In genomic region chr16:15672514-15673167, GRCh38 we compare ENCODE assay signal across 8 cellular contexts. TPM values are rescaled to one million over a fixed set of nuclear protein-coding genes. Genes with fewer than 3 reads are reported as not detected.
DNase-seq lines count a peak whose midpoint lies in the region; ATAC-seq and TF ChIP-seq lines count a peak whose summit lies in the region.

No MANE protein-coding gene starts in this region.

- H3K9me3 ChIP-seq in heart right ventricle (no peaks in the 10 kb centered on the region), prostate gland (no peaks in the 10 kb centered on the region), upper lobe of left lung (no peaks in the 10 kb centered on the region)

- H3K27ac ChIP-seq in heart right ventricle (peak overlapping the region; percentile 75 to 97 (median 90)), prostate gland (peak overlapping the region; percentile 86 to 91), upper lobe of left lung (peak overlapping the region; percentile 85 to 93 (median 86))

- peak in 1 of 4 donors; percentile 88 for TF ChIP-seq EP300 in upper lobe of left lung (IDR thresholded peaks at IDR 0.05)

- peaks cover 11 to 34% (median 25%) of the 10 kb centered on the region in 9 donors for H3K4me1 ChIP-seq in heart right ventricle
- H3K4me1 ChIP-seq in prostate gland (replicated peaks): peaks cover 5% of the 10 kb centered on the region
- peaks cover 16 to 33% (median 26%) of the 10 kb centered on the region in 4 donors for H3K4me1 ChIP-seq in upper lobe of left lung

- ATAC-seq in activated naive CD8-positive, alpha-beta T cell treated with anti-CD3 and anti-CD28 coated beads, Interleukin-2, amount 10 ng/mL, durations not matched to agents 7 days and 5 days (ENCODE audit: low read depth): peak; percentile 97
- ATAC-seq in heart right ventricle (peak; percentile 96 to 98 (median 97)), upper lobe of left lung (ENCODE audit: low FRiP score in 2 of 2) (peak; percentile 93 to 98), GM19455 (IDR thresholded peaks at IDR 0.05; ENCODE audit: unreplicated experiment) (no peak)

- peaks cover 43% of the 10 kb centered on the region for H3K4me1 Mint-ChIP-seq in activated naive CD8-positive, alpha-beta T cell treated with anti-CD3 and anti-CD28 coated beads, Interleukin-2, amount 10 ng/mL, durations not matched to agents 7 days and 5 days

- H3K4me3 Mint-ChIP-seq in activated naive CD8-positive, alpha-beta T cell treated with anti-CD3 and anti-CD28 coated beads, Interleukin-2, amount 10 ng/mL, durations not matched to agents 7 days and 5 days: peak overlapping the region; percentile 80

- TF ChIP-seq CTCF in heart right ventricle (IDR thresholded peaks at IDR 0.05): peak in 1 of 9 donors; percentile 7
- TF ChIP-seq CTCF in prostate gland (IDR thresholded peaks at IDR 0.05): no peak
- TF ChIP-seq CTCF in upper lobe of left lung (IDR thresholded peaks at IDR 0.05): no peak

- H3K27ac Mint-ChIP-seq in activated naive CD8-positive, alpha-beta T cell treated with anti-CD3 and anti-CD28 coated beads, Interleukin-2, amount 10 ng/mL, durations not matched to agents 7 days and 5 days: peak overlapping the region; percentile 98

- in situ Hi-C loops in SK-MEL-5 (cut with HindIII; ENCODE audit: low pct_unique_long_range_greater_than_20kb, low sequenced_read_pairs): no loop called here

- no peaks in the 10 kb centered on the region for H3K27me3 ChIP-seq in heart right ventricle
- no peaks in the 10 kb centered on the region for H3K27me3 ChIP-seq in prostate gland (replicated peaks; ENCODE audit: insufficient read depth)
- no peaks in the 10 kb centered on the region for H3K27me3 ChIP-seq in upper lobe of left lung

- no peaks in the 10 kb centered on the region for H3K27me3 Mint-ChIP-seq in activated naive CD8-positive, alpha-beta T cell treated with anti-CD3 and anti-CD28 coated beads, Interleukin-2, amount 10 ng/mL, durations not matched to agents 7 days and 5 days

- H3K4me3 ChIP-seq in heart right ventricle: peak overlapping the region in 8 of 10 donors; percentile 4 to 39 (median 26)
- no peak overlapping the region for H3K4me3 ChIP-seq in prostate gland
- H3K4me3 ChIP-seq in upper lobe of left lung: peak overlapping the region in 2 of 4 donors; percentile 15 to 31

- 32 to 38% methylated on average over 20 of the region's 20 CpGs for WGBS in heart right ventricle, 2 donors
- WGBS in prostate gland: 1% methylated on average over 20 of the region's 20 CpGs
- WGBS in upper lobe of left lung, 2 donors: 14 to 17% methylated on average over 15 to 20 of the region's 20 CpGs

- intact Hi-C loops in heart right ventricle (cut with DNase I): loop anchor here in 1 of 10 donors (2.0 kb wide), 1 partner anchor 30 kb away; the partner anchor contains the start of gene MARF1
- intact Hi-C loops in prostate gland (cut with DNase I): loop anchor here (2.0 kb wide), 1 partner anchor 22 kb away; the partner anchor contains the start of gene NDE1

- peak; percentile 42 for TF ChIP-seq POLR2A in prostate gland (IDR thresholded peaks at IDR 0.05)
- peak in 2 of 4 donors; percentile 35 to 64 for TF ChIP-seq POLR2A in upper lobe of left lung (IDR thresholded peaks at IDR 0.05)

- DNase-seq in HCEC 1CT (peak; percentile 98), SK-MEL-5 (ENCODE audit: low read depth, low spot score) (peak; percentile 97), heart right ventricle (peak; percentile 83 to 91), prostate gland (ENCODE audit: low spot score) (peak; percentile 95), upper lobe of left lung (peak; percentile 77 to 94), cortex of kidney (lab: John Stamatoyannopoulos, UW) (no peak)
- peak; percentile 77 for DNase-seq in activated naive CD8-positive, alpha-beta T cell treated with anti-CD3 and anti-CD28 coated beads, Interleukin-2, amount 10 ng/mL, durations not matched to agents 7 days and 5 days

- H3K9me3 Mint-ChIP-seq in activated naive CD8-positive, alpha-beta T cell treated with anti-CD3 and anti-CD28 coated beads, Interleukin-2, amount 10 ng/mL, durations not matched to agents 7 days and 5 days: no peaks in the 10 kb centered on the region

- H3K36me3 Mint-ChIP-seq in activated naive CD8-positive, alpha-beta T cell treated with anti-CD3 and anti-CD28 coated beads, Interleukin-2, amount 10 ng/mL, durations not matched to agents 7 days and 5 days: peaks cover 40% of the 10 kb centered on the region

- H3K36me3 ChIP-seq in heart right ventricle (peaks cover 0 to 62% (median 23%) of the 10 kb centered on the region in 9 donors), prostate gland (peaks cover 0 to under 1% of the 10 kb centered on the region in 2 donors), upper lobe of left lung (peaks cover 8 to 34% (median 23%) of the 10 kb centered on the region in 4 donors)

- POLR2A ChIA-PET in activated naive CD8-positive, alpha-beta T cell treated with anti-CD3 and anti-CD28 coated beads, Interleukin-2, amount 10 ng/mL, durations not matched to agents 7 days and 5 days (lab: Charles Lee): interaction anchor here (0.7 to 4.4 kb wide), 6 partner anchors 13 to 82 kb away, joined by 3 to 35 read pairs (median 6); partner anchors contain the start of genes MARF1 and NDE1

RNA-seq across cellular contexts. Expression of gene NDE1, which starts 22.6 kb away (rescaled TPM):
- 23.5 and 30.2 TPM in 2 replicates for total RNA-seq in SK-MEL-5 (2014; rRNA removed; shearing (Covaris generic))
- polyA plus RNA-seq in SK-MEL-5 (2015; cell fraction: cytosol; rRNA removed): 66.5 and 68.3 TPM in 2 replicates
- 20.6 TPM in 2 replicates for polyA plus RNA-seq in SK-MEL-5 (2015; cell fraction: nucleus; rRNA removed)
- 100 to 1,000 TPM; 139 to 141 TPM for total RNA-seq in activated naive CD8-positive, alpha-beta T cell treated with anti-CD3 and anti-CD28 coated beads, Interleukin-2, amount 10 ng/mL, durations not matched to agents 7 days and 5 days
- total RNA-seq in heart right ventricle (10 to 100 TPM; 12.0 to 29.0 (median 20.0) TPM), prostate gland (10 to 100 TPM; 34.3 to 39.3 TPM), upper lobe of left lung (10 to 100 TPM; 19.5 to 63.9 (median 37.0) TPM)
- 10 to 100 TPM in 1 of 2 donors, 1 to 10 TPM in 1; 6.0 to 10.7 TPM for polyA plus RNA-seq in heart right ventricle

RNA-seq across cellular contexts. Expression of gene MARF1, which starts 29.7 kb away (rescaled TPM):
- total RNA-seq in SK-MEL-5 (2014; rRNA removed; shearing (Covaris generic)): 11.1 and 15.9 TPM in 2 replicates
- polyA plus RNA-seq in SK-MEL-5 (2015; cell fraction: cytosol; rRNA removed): 18.3 and 24.9 TPM in 2 replicates
- 37.3 and 46.7 TPM in 2 replicates for polyA plus RNA-seq in SK-MEL-5 (2015; cell fraction: nucleus; rRNA removed)
- total RNA-seq in activated naive CD8-positive, alpha-beta T cell treated with anti-CD3 and anti-CD28 coated beads, Interleukin-2, amount 10 ng/mL, durations not matched to agents 7 days and 5 days: 100 to 1,000 TPM; 111 to 114 TPM
- total RNA-seq in heart right ventricle: 10 to 100 TPM; 39.1 to 59.1 (median 43.0) TPM
- 10 to 100 TPM in 1 of 2 donors, 1 to 10 TPM in 1; 9.6 to 14.9 TPM for polyA plus RNA-seq in heart right ventricle
- 10 to 100 TPM; 33.3 to 54.2 TPM for total RNA-seq in prostate gland
- 10 to 100 TPM; 27.2 to 94.3 (median 71.3) TPM for total RNA-seq in upper lobe of left lung

Comparison
In these comparisons a context has a peak if more than half of its experiments do, and no peak if none do; other contexts are left out.
1. H3K4me3 ChIP-seq: peak in heart right ventricle (8 of 10); none in prostate gland (0 of 2).
2. Peak in every context shown above with its lines, with median percentiles within 50 percentile points of each other: H3K27ac ChIP-seq.